In the genomic region with DNA sequence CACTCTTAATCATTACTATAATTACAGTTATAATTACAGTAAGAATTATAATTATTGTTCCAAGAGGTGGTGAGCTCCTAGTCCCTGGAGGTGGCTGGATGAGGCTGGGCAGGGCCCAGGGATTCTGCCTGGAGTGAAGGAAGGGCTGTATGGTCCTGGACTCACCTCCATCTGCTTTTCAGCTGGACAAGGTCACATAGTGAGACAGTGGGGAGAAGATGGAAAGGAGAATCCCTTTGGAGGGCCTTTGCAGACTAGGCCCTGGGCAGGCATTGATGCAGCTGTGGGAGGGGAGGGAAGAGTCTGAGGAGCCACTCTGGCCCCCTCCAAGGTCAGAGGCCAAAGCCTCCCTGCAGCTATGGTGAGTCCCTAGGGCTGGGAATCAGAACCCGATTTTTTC, we compare ENCODE assay signal across 22 cellular contexts.
DNase-seq lines count a peak whose midpoint lies in the region; ATAC-seq and TF ChIP-seq lines count a peak whose summit lies in the region.
"Had no signal": no experiment of that assay in that cellular context is flagged by ENCODE, and none has a peak within 500 bp of the region (broad histone marks: within the 10 kb centered on the region; RNA-seq: fewer than 3 reads in every experiment).

No MANE protein-coding gene starts in this region.

- peaks cover 65% of the 10 kb centered on the region for H3K4me1 ChIP-seq in body of pancreas
- peaks cover 33 to 85% of the 10 kb centered on the region in 2 donors for H3K4me1 ChIP-seq in thoracic aorta (ENCODE audit: control insufficient read depth in 1 of 2, low read depth in 2 of 2)

- CTCF ChIA-PET in activated CD8-positive, alpha-beta T cell treated with anti-CD3 and anti-CD28 coated beads, Interleukin-2, amount 10 ng/mL, durations not matched to agents 7 days and 5 days (lab: Charles Lee), result interaction anchor here (1.1 to 5.7 kb wide), 16 partner anchors 8 to 317 kb away, joined by 3 to 81 read pairs (median 6); a partner anchor contains a TSS
- CTCF ChIA-PET in activated CD8-positive, alpha-beta T cell treated with anti-CD3 and anti-CD28 coated beads for 36 hours (lab: Charles Lee), result interaction anchor here (0.6 to 27.7 kb wide), 11 partner anchors 10 to 314 kb away, joined by 3 to 621 read pairs (median 8); a partner anchor contains a TSS

- peaks cover 70% of the 10 kb centered on the region for H3K4me1 Mint-ChIP-seq in activated CD8-positive, alpha-beta T cell treated with anti-CD3 and anti-CD28 coated beads, Interleukin-2, amount 10 ng/mL, durations not matched to agents 7 days and 5 days (ENCODE audit: low read depth)
- H3K4me1 Mint-ChIP-seq in activated CD8-positive, alpha-beta T cell treated with anti-CD3 and anti-CD28 coated beads for 36 hours (ENCODE audit: low read depth), result peaks cover 60% of the 10 kb centered on the region
- peaks cover 13 to 63% (median 47%) of the 10 kb centered on the region in 4 donors for H3K4me1 Mint-ChIP-seq in naive thymus-derived CD8-positive, alpha-beta T cell

- no peaks in the 10 kb centered on the region for H3K9me3 Mint-ChIP-seq in activated CD8-positive, alpha-beta T cell treated with anti-CD3 and anti-CD28 coated beads, Interleukin-2, amount 10 ng/mL, durations not matched to agents 7 days and 5 days (ENCODE audit: insufficient read depth)
- no peaks in the 10 kb centered on the region for H3K9me3 Mint-ChIP-seq in activated CD8-positive, alpha-beta T cell treated with anti-CD3 and anti-CD28 coated beads for 36 hours
- no peaks in the 10 kb centered on the region for H3K9me3 Mint-ChIP-seq in naive thymus-derived CD8-positive, alpha-beta T cell
- H3K9me3 Mint-ChIP-seq: activated naive CD4-positive, alpha-beta T cell treated with anti-CD3 and anti-CD28 coated beads for 36 hours had no signal

- TF ChIP-seq CTCF in activated CD8-positive, alpha-beta T cell treated with anti-CD3 and anti-CD28 coated beads for 36 hours (IDR thresholded peaks at IDR 0.05), result no peak
- TF ChIP-seq CTCF in body of pancreas (IDR thresholded peaks at IDR 0.05) (no peak), thoracic aorta (IDR thresholded peaks at IDR 0.05) (no peak)

- no peak for ATAC-seq in activated CD8-positive, alpha-beta T cell treated with anti-CD3 and anti-CD28 coated beads, Interleukin-2, amount 10 ng/mL, durations not matched to agents 7 days and 5 days
- ATAC-seq in activated CD8-positive, alpha-beta T cell treated with anti-CD3 and anti-CD28 coated beads for 36 hours, result no peak
- ATAC-seq in body of pancreas (no peak), thoracic aorta (ENCODE audit: insufficient number of reproducible peaks, low FRiP score, low read depth) (no peak)
- ATAC-seq in naive thymus-derived CD8-positive, alpha-beta T cell, result no peak
- ATAC-seq: activated CD4-positive, CD25-positive, alpha-beta regulatory T cell treated with anti-CD3 and anti-CD28 coated beads, Interleukin-2, amount 50 U/mL, for 24 hours had no signal

- no peak overlapping the region for H3K4me3 Mint-ChIP-seq in activated CD8-positive, alpha-beta T cell treated with anti-CD3 and anti-CD28 coated beads, Interleukin-2, amount 10 ng/mL, durations not matched to agents 7 days and 5 days
- H3K4me3 Mint-ChIP-seq in activated CD8-positive, alpha-beta T cell treated with anti-CD3 and anti-CD28 coated beads for 36 hours, result no peak overlapping the region
- H3K4me3 Mint-ChIP-seq in naive thymus-derived CD8-positive, alpha-beta T cell, result peak overlapping the region in 1 of 10 donors; percentile 6
- H3K4me3 Mint-ChIP-seq: activated naive CD4-positive, alpha-beta T cell treated with anti-CD3 and anti-CD28 coated beads for 36 hours had no signal

- intact Hi-C loops in activated CD8-positive, alpha-beta T cell treated with anti-CD3 and anti-CD28 coated beads for 36 hours (cut with micrococcal nuclease), result no loop called here
- intact Hi-C loops in body of pancreas (cut with DNase I), result loop anchor here (5.0 kb wide), 1 partner anchor 142 kb away; no protein-coding TSS in a partner anchor

- H3K36me3 ChIP-seq in body of pancreas (replicated peaks in 1 of 2; ENCODE audit: insufficient read depth in 1 of 2, low read depth in 2 of 2) (peaks cover 0 to 5% of the 10 kb centered on the region in 2 donors), thoracic aorta (peaks cover 18% of the 10 kb centered on the region)
- H3K36me3 ChIP-seq: brain microvascular endothelial cell had no signal

- H3K27ac Mint-ChIP-seq in activated CD8-positive, alpha-beta T cell treated with anti-CD3 and anti-CD28 coated beads, Interleukin-2, amount 10 ng/mL, durations not matched to agents 7 days and 5 days, result peak overlapping the region; percentile 27
- H3K27ac Mint-ChIP-seq in activated CD8-positive, alpha-beta T cell treated with anti-CD3 and anti-CD28 coated beads for 36 hours, result no peak overlapping the region
- peak overlapping the region in 7 of 10 donors; percentile 18 to 88 (median 77) for H3K27ac Mint-ChIP-seq in naive thymus-derived CD8-positive, alpha-beta T cell
- H3K27ac Mint-ChIP-seq: activated naive CD4-positive, alpha-beta T cell treated with anti-CD3 and anti-CD28 coated beads for 36 hours had no signal

- no peak for TF ChIP-seq POLR2A in body of pancreas (IDR thresholded peaks at IDR 0.05)

- POLR2A ChIA-PET in activated CD8-positive, alpha-beta T cell treated with anti-CD3 and anti-CD28 coated beads, Interleukin-2, amount 10 ng/mL, durations not matched to agents 7 days and 5 days (lab: Charles Lee), result interaction anchor here (1.5 to 2.2 kb wide), 2 partner anchors 10 to 134 kb away, joined by 3 to 4 read pairs; no protein-coding TSS in a partner anchor
- POLR2A ChIA-PET in activated CD8-positive, alpha-beta T cell treated with anti-CD3 and anti-CD28 coated beads for 36 hours (lab: Charles Lee), result interaction anchor here (1.1 to 2.6 kb wide), 3 partner anchors 10 to 179 kb away, joined by 3 to 9 read pairs (median 6); a partner anchor contains a TSS
- POLR2A ChIA-PET in naive thymus-derived CD8-positive, alpha-beta T cell (lab: Charles Lee), result interaction anchor here (1.0 to 2.3 kb wide), 5 partner anchors 10 to 179 kb away, joined by 3 to 9 read pairs (median 3); a partner anchor contains a TSS

- 13 to 29% methylated on average over 1 of the region's 1 CpG for WGBS in body of pancreas, 2 donors

- H3K27me3 Mint-ChIP-seq in activated CD8-positive, alpha-beta T cell treated with anti-CD3 and anti-CD28 coated beads, Interleukin-2, amount 10 ng/mL, durations not matched to agents 7 days and 5 days (ENCODE audit: low read depth), result no peaks in the 10 kb centered on the region
- no peaks in the 10 kb centered on the region for H3K27me3 Mint-ChIP-seq in activated CD8-positive, alpha-beta T cell treated with anti-CD3 and anti-CD28 coated beads for 36 hours
- H3K27me3 Mint-ChIP-seq in naive thymus-derived CD8-positive, alpha-beta T cell, result no peaks in the 10 kb centered on the region

- no peak for DNase-seq in activated CD8-positive, alpha-beta T cell treated with anti-CD3 and anti-CD28 coated beads, Interleukin-2, amount 10 ng/mL, durations not matched to agents 7 days and 5 days
- no peak for DNase-seq in activated CD8-positive, alpha-beta T cell treated with anti-CD3 and anti-CD28 coated beads for 36 hours
- DNase-seq in body of pancreas (no peak), thoracic aorta (ENCODE audit: low spot score) (no peak), anterior cingulate cortex (lab: John Stamatoyannopoulos, UW) (no peak), NCI-H82 (lab: John Stamatoyannopoulos, UW) (no peak), NCI-H446 treated with DMSO at 0.1 percent for 48 hours (lab: John Stamatoyannopoulos, UW) (no peak)
- DNase-seq in naive thymus-derived CD8-positive, alpha-beta T cell, result no peak
- DNase-seq: activated CD8-positive, alpha-beta memory T cell treated with anti-CD3 and anti-CD28 coated beads, Interleukin-2, amount 50 U/mL, for 48 hours; activated naive CD4-positive, alpha-beta T cell treated with anti-CD3 and anti-CD28 coated beads for 36 hours; brain microvascular endothelial cell; C1 segment of cervical spinal cord; DMS53; dorsolateral prefrontal cortex; IMR-90; NCI-H1930; NCI-H510A; SHP77; stimulated activated CD4-positive, alpha-beta T cell treated with anti-CD3 and anti-CD28 coated beads, Interleukin-2, amount 100 ng/mL, for 48 hours; T-helper 2 cell; testis had no signal

- H3K27me3 ChIP-seq in body of pancreas (no peaks in the 10 kb centered on the region), thoracic aorta (replicated peaks; ENCODE audit: insufficient read depth) (no peaks in the 10 kb centered on the region)
- H3K27me3 ChIP-seq: brain microvascular endothelial cell, dorsolateral prefrontal cortex, testis had no signal

- H3K9me3 ChIP-seq in body of pancreas, result no peaks in the 10 kb centered on the region
- H3K9me3 ChIP-seq in thoracic aorta, result no peaks in the 10 kb centered on the region
- H3K9me3 ChIP-seq: testis had no signal

- peaks cover 52% of the 10 kb centered on the region for H3K36me3 Mint-ChIP-seq in activated CD8-positive, alpha-beta T cell treated with anti-CD3 and anti-CD28 coated beads, Interleukin-2, amount 10 ng/mL, durations not matched to agents 7 days and 5 days (ENCODE audit: low read depth)
- H3K36me3 Mint-ChIP-seq in activated CD8-positive, alpha-beta T cell treated with anti-CD3 and anti-CD28 coated beads for 36 hours (ENCODE audit: low read depth), result peaks cover 34% of the 10 kb centered on the region
- H3K36me3 Mint-ChIP-seq in naive thymus-derived CD8-positive, alpha-beta T cell, result peaks cover 0 to 43% (median 2%) of the 10 kb centered on the region in 3 donors

- H3K27ac ChIP-seq in body of pancreas, result peak overlapping the region; percentile 21 to 52 (median 48)
- H3K27ac ChIP-seq in thoracic aorta, result peak overlapping the region; percentile 37 to 79
- H3K27ac ChIP-seq: brain microvascular endothelial cell had no signal

- no peak overlapping the region for H3K4me3 ChIP-seq in body of pancreas
- H3K4me3 ChIP-seq in thoracic aorta, result no peak overlapping the region
- H3K4me3 ChIP-seq: dorsolateral prefrontal cortex, testis had no signal
